In genomic region chr17:30477083-30477757, GRCh38 we compare ENCODE assay signal across 1 cellular context.
TF ChIP-seq lines count a peak whose summit lies in the region.

GOSR1 (plus strand) TSS chr17:30477408; CDS start chr17:30477434, 26 bp downstream.

TF ChIP-seq in HepG2, 621 proteins besides CTCF, POLR2A, EP300 and RAD21 (continued from another document and continues in another):
- TF ChIP-seq AHDC1 (CRISPR knock-in tag; IDR thresholded peaks at IDR 0.05; ENCODE audit: borderline replicate concordance) = peak; percentile 66
- peak; percentile 96 for TF ChIP-seq ERF (CRISPR knock-in tag; IDR thresholded peaks at IDR 0.05)
- TF ChIP-seq, protein P1, sequence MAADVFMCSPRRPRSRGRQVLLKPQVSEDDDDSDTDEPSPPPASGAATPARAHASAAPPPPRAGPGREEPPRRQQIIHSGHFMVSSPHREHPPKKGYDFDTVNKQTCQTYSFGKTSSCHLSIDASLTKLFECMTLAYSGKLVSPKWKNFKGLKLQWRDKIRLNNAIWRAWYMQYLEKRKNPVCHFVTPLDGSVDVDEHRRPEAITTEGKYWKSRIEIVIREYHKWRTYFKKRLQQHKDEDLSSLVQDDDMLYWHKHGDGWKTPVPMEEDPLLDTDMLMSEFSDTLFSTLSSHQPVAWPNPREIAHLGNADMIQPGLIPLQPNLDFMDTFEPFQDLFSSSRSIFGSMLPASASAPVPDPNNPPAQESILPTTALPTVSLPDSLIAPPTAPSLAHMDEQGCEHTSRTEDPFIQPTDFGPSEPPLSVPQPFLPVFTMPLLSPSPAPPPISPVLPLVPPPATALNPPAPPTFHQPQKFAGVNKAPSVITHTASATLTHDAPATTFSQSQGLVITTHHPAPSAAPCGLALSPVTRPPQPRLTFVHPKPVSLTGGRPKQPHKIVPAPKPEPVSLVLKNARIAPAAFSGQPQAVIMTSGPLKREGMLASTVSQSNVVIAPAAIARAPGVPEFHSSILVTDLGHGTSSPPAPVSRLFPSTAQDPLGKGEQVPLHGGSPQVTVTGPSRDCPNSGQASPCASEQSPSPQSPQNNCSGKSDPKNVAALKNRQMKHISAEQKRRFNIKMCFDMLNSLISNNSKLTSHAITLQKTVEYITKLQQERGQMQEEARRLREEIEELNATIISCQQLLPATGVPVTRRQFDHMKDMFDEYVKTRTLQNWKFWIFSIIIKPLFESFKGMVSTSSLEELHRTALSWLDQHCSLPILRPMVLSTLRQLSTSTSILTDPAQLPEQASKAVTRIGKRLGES (CRISPR knock-in tag; IDR thresholded peaks at IDR 0.05; ENCODE audit: borderline replicate concordance) = 0 out of 2 replicates have a peak, but pooled peaks have one; percentile 11
- TF ChIP-seq TBX2 (CRISPR knock-in tag; IDR thresholded peaks at IDR 0.05; ENCODE audit: borderline replicate concordance) = peak; percentile 72
- no peak for TF ChIP-seq RORA (CRISPR knock-in tag; IDR thresholded peaks at IDR 0.05)
- no peak for TF ChIP-seq FOXA1 (IDR thresholded peaks at IDR 0.05)
- TF ChIP-seq FOXA1 (CRISPR knock-in tag; IDR thresholded peaks at IDR 0.05) = no peak; the same call in 1 of the 2 replicates
- TF ChIP-seq HNRNPLL (IDR thresholded peaks at IDR 0.05; ENCODE audit: low read depth, low read length, poor library complexity, severe bottlenecking) = peak; percentile 32
- TF ChIP-seq NR2C2 (CRISPR knock-in tag; IDR thresholded peaks at IDR 0.05; ENCODE audit: borderline replicate concordance) = peak; percentile 67; the same call in 1 of the 2 replicates
- TF ChIP-seq HOMEZ (CRISPR knock-in tag; IDR thresholded peaks at IDR 0.05; ENCODE audit: low read depth) = peak; percentile 79
- TF ChIP-seq FOXJ3 (CRISPR knock-in tag; IDR thresholded peaks at IDR 0.05; ENCODE audit: borderline replicate concordance) = peak; percentile 68; the same call in 1 of the 2 replicates
- TF ChIP-seq ZNF83 (CRISPR knock-in tag; IDR thresholded peaks at IDR 0.05; ENCODE audit: borderline replicate concordance) = no peak
- peak; percentile 98 for TF ChIP-seq ZNF501 (CRISPR knock-in tag; IDR thresholded peaks at IDR 0.05)
- peak; percentile 90; the same call in 1 of the 2 replicates for TF ChIP-seq TSC22D2 (CRISPR knock-in tag; IDR thresholded peaks at IDR 0.05; ENCODE audit: borderline replicate concordance)
- peak; percentile 67; the same call in 1 of the 2 replicates for TF ChIP-seq ARNT2 (CRISPR knock-in tag; IDR thresholded peaks at IDR 0.05; ENCODE audit: low read depth)
- TF ChIP-seq MBD4 (IDR thresholded peaks at IDR 0.05; ENCODE audit: borderline replicate concordance, low read length) = no peak
- no peak; the same call in 1 of the 2 replicates for TF ChIP-seq SNAI1 (CRISPR knock-in tag; IDR thresholded peaks at IDR 0.05; ENCODE audit: borderline replicate concordance)
- TF ChIP-seq ZNF547 (CRISPR knock-in tag; IDR thresholded peaks at IDR 0.05) = peak; percentile 95
- peak; percentile 93 for TF ChIP-seq ZNF691 (CRISPR knock-in tag; IDR thresholded peaks at IDR 0.05; ENCODE audit: borderline replicate concordance, low read depth)
- 0 out of 2 replicates have a peak, but pooled peaks have one; percentile 32 for TF ChIP-seq SMAD9 (CRISPR knock-in tag; IDR thresholded peaks at IDR 0.05)
- TF ChIP-seq NCOA5 (CRISPR knock-in tag; IDR thresholded peaks at IDR 0.05) = no peak
- TF ChIP-seq, protein P2, sequence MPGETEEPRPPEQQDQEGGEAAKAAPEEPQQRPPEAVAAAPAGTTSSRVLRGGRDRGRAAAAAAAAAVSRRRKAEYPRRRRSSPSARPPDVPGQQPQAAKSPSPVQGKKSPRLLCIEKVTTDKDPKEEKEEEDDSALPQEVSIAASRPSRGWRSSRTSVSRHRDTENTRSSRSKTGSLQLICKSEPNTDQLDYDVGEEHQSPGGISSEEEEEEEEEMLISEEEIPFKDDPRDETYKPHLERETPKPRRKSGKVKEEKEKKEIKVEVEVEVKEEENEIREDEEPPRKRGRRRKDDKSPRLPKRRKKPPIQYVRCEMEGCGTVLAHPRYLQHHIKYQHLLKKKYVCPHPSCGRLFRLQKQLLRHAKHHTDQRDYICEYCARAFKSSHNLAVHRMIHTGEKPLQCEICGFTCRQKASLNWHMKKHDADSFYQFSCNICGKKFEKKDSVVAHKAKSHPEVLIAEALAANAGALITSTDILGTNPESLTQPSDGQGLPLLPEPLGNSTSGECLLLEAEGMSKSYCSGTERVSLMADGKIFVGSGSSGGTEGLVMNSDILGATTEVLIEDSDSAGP (CRISPR knock-in tag; IDR thresholded peaks at IDR 0.05; ENCODE audit: borderline replicate concordance) = peak; percentile 96
- no peak for TF ChIP-seq ZNF24 (IDR thresholded peaks at IDR 0.05)
- TF ChIP-seq ZBTB21 (CRISPR knock-in tag; IDR thresholded peaks at IDR 0.05) = peak; percentile 74
- TF ChIP-seq ZSCAN21 (CRISPR knock-in tag; IDR thresholded peaks at IDR 0.05; ENCODE audit: borderline replicate concordance) = peak; percentile 75; the same call in 1 of the 2 replicates
- TF ChIP-seq XRCC5 (optimal IDR thresholded peaks at IDR 0.05; ENCODE audit: low read length) = peak; percentile 84
- TF ChIP-seq, protein P3, sequence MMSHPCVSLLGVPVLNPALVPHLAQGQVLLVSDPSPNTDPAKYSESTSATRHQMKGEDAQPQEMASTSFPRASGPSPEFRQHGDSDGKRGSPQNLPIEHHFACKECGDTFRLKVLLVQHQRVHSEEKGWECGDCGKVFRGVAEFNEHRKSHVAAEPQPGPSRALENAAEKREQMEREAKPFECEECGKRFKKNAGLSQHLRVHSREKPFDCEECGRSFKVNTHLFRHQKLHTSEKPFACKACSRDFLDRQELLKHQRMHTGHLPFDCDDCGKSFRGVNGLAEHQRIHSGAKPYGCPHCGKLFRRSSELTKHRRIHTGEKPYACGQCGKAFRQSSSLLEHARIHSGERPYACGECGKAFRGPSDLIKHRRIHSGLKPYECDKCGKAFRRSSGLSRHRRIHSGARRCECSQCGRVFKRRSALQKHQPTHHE (CRISPR knock-in tag; IDR thresholded peaks at IDR 0.05; ENCODE audit: borderline replicate concordance) = 0 out of 2 replicates have a peak, but pooled peaks have one; percentile 71
- 0 out of 2 replicates have a peak, but pooled peaks have one; percentile 29 for TF ChIP-seq KLF9 (CRISPR knock-in tag; IDR thresholded peaks at IDR 0.05; ENCODE audit: low read depth)
- TF ChIP-seq KLF12 (CRISPR knock-in tag; IDR thresholded peaks at IDR 0.05; ENCODE audit: borderline replicate concordance) = peak; percentile 80
- TF ChIP-seq ZNF549 (CRISPR knock-in tag; IDR thresholded peaks at IDR 0.05) = no peak
- TF ChIP-seq IKZF1 (IDR thresholded peaks at IDR 0.05) = no peak
- TF ChIP-seq SP2 (CRISPR knock-in tag; IDR thresholded peaks at IDR 0.05) = peak; percentile 48; the same call in 1 of the 2 replicates
- TF ChIP-seq, protein P4, sequence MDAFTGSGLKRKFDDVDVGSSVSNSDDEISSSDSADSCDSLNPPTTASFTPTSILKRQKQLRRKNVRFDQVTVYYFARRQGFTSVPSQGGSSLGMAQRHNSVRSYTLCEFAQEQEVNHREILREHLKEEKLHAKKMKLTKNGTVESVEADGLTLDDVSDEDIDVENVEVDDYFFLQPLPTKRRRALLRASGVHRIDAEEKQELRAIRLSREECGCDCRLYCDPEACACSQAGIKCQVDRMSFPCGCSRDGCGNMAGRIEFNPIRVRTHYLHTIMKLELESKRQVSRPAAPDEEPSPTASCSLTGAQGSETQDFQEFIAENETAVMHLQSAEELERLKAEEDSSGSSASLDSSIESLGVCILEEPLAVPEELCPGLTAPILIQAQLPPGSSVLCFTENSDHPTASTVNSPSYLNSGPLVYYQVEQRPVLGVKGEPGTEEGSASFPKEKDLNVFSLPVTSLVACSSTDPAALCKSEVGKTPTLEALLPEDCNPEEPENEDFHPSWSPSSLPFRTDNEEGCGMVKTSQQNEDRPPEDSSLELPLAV (CRISPR knock-in tag; conservative IDR thresholded peaks at IDR 0.05; ENCODE audit: low read depth) = 0 out of 2 replicates have a peak, but pooled peaks have one; percentile 69
- TF ChIP-seq TCF7 (IDR thresholded peaks at IDR 0.05; ENCODE audit: low read depth) = no peak
- TF ChIP-seq TFE3 (CRISPR knock-in tag; IDR thresholded peaks at IDR 0.05) = peak; percentile 59; the same call in 1 of the 2 replicates
- TF ChIP-seq ZNF331 (CRISPR knock-in tag; IDR thresholded peaks at IDR 0.05) = 0 out of 2 replicates have a peak, but pooled peaks have one; percentile 69
- TF ChIP-seq, protein P5, sequence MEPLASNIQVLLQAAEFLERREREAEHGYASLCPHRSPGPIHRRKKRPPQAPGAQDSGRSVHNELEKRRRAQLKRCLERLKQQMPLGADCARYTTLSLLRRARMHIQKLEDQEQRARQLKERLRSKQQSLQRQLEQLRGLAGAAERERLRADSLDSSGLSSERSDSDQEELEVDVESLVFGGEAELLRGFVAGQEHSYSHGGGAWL (CRISPR knock-in tag; IDR thresholded peaks at IDR 0.05) = peak; percentile 88
- TF ChIP-seq ZNF251 (CRISPR knock-in tag; IDR thresholded peaks at IDR 0.05) = no peak
- no peak; the same call in 1 of the 2 replicates for TF ChIP-seq CSRNP1 (CRISPR knock-in tag; IDR thresholded peaks at IDR 0.05)
- no peak for TF ChIP-seq ZSCAN29 (CRISPR knock-in tag; conservative IDR thresholded peaks at IDR 0.05)
- TF ChIP-seq HDAC2 (CRISPR knock-in tag; IDR thresholded peaks at IDR 0.05) = peak; percentile 88
- TF ChIP-seq SALL2 (CRISPR knock-in tag; IDR thresholded peaks at IDR 0.05) = peak; percentile 81; the same call in 1 of the 2 replicates
- TF ChIP-seq RFXANK (CRISPR knock-in tag; IDR thresholded peaks at IDR 0.05) = peak; percentile 71
- peak; percentile 82 for TF ChIP-seq BRCA1 (CRISPR knock-in tag; IDR thresholded peaks at IDR 0.05)
